Comparison of ENCODE assay signal across 15 cellular contexts in the genomic region with DNA sequence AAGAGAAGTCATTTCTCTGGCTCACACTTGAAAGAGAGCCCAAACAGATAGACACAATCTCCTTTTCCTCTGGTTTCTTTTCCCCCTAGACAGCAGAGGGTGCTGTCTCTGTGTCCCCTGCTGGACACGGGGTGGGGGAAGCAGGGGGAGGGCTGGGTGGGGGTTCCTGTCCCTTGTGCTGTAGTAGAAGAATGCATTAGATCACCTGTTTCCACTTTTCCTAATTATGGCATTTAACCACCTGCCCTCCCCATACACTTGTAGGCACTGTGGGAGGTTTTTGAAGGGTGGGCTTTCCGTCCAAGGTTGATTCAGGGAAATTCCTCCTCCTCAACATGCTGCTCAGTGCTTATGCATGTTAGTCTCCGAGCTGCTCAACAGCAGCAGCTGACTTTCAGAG.
DNase-seq lines count a peak whose midpoint lies in the region; ATAC-seq and TF ChIP-seq lines count a peak whose summit lies in the region.
"Had no signal": no experiment of that assay in that cellular context is flagged by ENCODE, and none has a peak within 500 bp of the region (broad histone marks: within the 10 kb centered on the region; RNA-seq: fewer than 3 reads in every experiment).

No MANE protein-coding gene starts in this region.

- no peak overlapping the region for H3K27ac Mint-ChIP-seq in chondrocyte (ENCODE audit: unreplicated experiment)
- H3K27ac Mint-ChIP-seq: activated naive CD4-positive, alpha-beta T cell treated with anti-CD3 and anti-CD28 coated beads, Interleukin-2, amount 10 ng/mL, durations not matched to agents 7 days and 5 days; stimulated activated naive CD8-positive, alpha-beta T cell treated with anti-CD3 and anti-CD28 coated beads, Interleukin-15, Interleukin-2, amounts not matched to agents 100 ng/mL and 50 ng/mL, for 24 hours had no signal

- H3K4me3 Mint-ChIP-seq in chondrocyte (ENCODE audit: unreplicated experiment), result no peak overlapping the region
- H3K4me3 Mint-ChIP-seq: activated naive CD4-positive, alpha-beta T cell treated with anti-CD3 and anti-CD28 coated beads, Interleukin-2, amount 10 ng/mL, durations not matched to agents 7 days and 5 days; stimulated activated naive CD8-positive, alpha-beta T cell treated with anti-CD3 and anti-CD28 coated beads, Interleukin-15, Interleukin-2, amounts not matched to agents 100 ng/mL and 50 ng/mL, for 24 hours had no signal

- H3K36me3 ChIP-seq in iPS-15b (ENCODE audit: control insufficient read depth, insufficient read depth, low read length), result no peaks in the 10 kb centered on the region
- H3K36me3 ChIP-seq in upper lobe of right lung, result peaks cover 7% of the 10 kb centered on the region
- peaks cover 28% of the 10 kb centered on the region for H3K36me3 ChIP-seq in suprapubic skin
- H3K36me3 ChIP-seq: breast epithelium had no signal

- H3K4me1 ChIP-seq in iPS-15b (ENCODE audit: control insufficient read depth, insufficient read depth, low read length) (peaks cover 4% of the 10 kb centered on the region), upper lobe of right lung (peaks cover 13% of the 10 kb centered on the region), suprapubic skin (no peaks in the 10 kb centered on the region)
- H3K4me1 ChIP-seq: breast epithelium had no signal

- H3K9ac ChIP-seq in iPS-15b (ENCODE audit: low read depth, low read length), result no peak overlapping the region

- H3K27me3 Mint-ChIP-seq in chondrocyte (ENCODE audit: low read depth), result no peaks in the 10 kb centered on the region
- H3K27me3 Mint-ChIP-seq: activated naive CD4-positive, alpha-beta T cell treated with anti-CD3 and anti-CD28 coated beads, Interleukin-2, amount 10 ng/mL, durations not matched to agents 7 days and 5 days; stimulated activated naive CD8-positive, alpha-beta T cell treated with anti-CD3 and anti-CD28 coated beads, Interleukin-15, Interleukin-2, amounts not matched to agents 100 ng/mL and 50 ng/mL, for 24 hours had no signal

- TF ChIP-seq EP300 in suprapubic skin (IDR thresholded peaks at IDR 0.05), result no peak

- H3K27ac ChIP-seq in upper lobe of right lung (peak overlapping the region; percentile 7), suprapubic skin (no peak overlapping the region), coronary artery (no peak overlapping the region)
- H3K27ac ChIP-seq: SK-N-MC had no signal

- peaks cover 33% of the 10 kb centered on the region for H3K36me3 Mint-ChIP-seq in chondrocyte (ENCODE audit: low read depth)

- TF ChIP-seq CTCF in chondrocyte (IDR thresholded peaks at IDR 0.05), result peak; percentile 26
- TF ChIP-seq CTCF in upper lobe of right lung (IDR thresholded peaks at IDR 0.05), result peak; percentile 43
- TF ChIP-seq CTCF in suprapubic skin (IDR thresholded peaks at IDR 0.05), result no peak
- no peak for TF ChIP-seq CTCF in coronary artery (IDR thresholded peaks at IDR 0.05)

- TF ChIP-seq POLR2A in suprapubic skin (IDR thresholded peaks at IDR 0.05), result no peak

- H3K9me3 Mint-ChIP-seq in chondrocyte (ENCODE audit: low read depth), result peaks cover 17% of the 10 kb centered on the region
- H3K9me3 Mint-ChIP-seq: activated naive CD4-positive, alpha-beta T cell treated with anti-CD3 and anti-CD28 coated beads, Interleukin-2, amount 10 ng/mL, durations not matched to agents 7 days and 5 days had no signal

- H3K4me3 ChIP-seq in iPS-15b (ENCODE audit: low read depth, low read length), result peak overlapping the region; percentile 15
- H3K4me3 ChIP-seq in upper lobe of right lung, result no peak overlapping the region
- H3K4me3 ChIP-seq in suprapubic skin, result no peak overlapping the region
- no peak overlapping the region for H3K4me3 ChIP-seq in coronary artery
- H3K4me3 ChIP-seq: breast epithelium, SK-N-MC, skin epidermis had no signal

- no peaks in the 10 kb centered on the region for H3K4me1 Mint-ChIP-seq in chondrocyte (ENCODE audit: low read depth)

- ATAC-seq in upper lobe of right lung, result peak; percentile 74

- H3K27me3 ChIP-seq in iPS-15b (ENCODE audit: control insufficient read depth, insufficient read depth, low read length) (no peaks in the 10 kb centered on the region), upper lobe of right lung (no peaks in the 10 kb centered on the region), suprapubic skin (no peaks in the 10 kb centered on the region)
- H3K27me3 ChIP-seq: breast epithelium had no signal

- no peaks in the 10 kb centered on the region for H3K9me3 ChIP-seq in iPS-15b (ENCODE audit: control insufficient read depth, insufficient read depth, low read length)
- no peaks in the 10 kb centered on the region for H3K9me3 ChIP-seq in upper lobe of right lung
- H3K9me3 ChIP-seq in suprapubic skin, result peaks cover 4% of the 10 kb centered on the region

- WGBS in suprapubic skin, result 66% methylated on average over 3 of the region's 3 CpGs

- peak; percentile 12 for DNase-seq in NCI-H82 (lab: John Stamatoyannopoulos, UW)
- no peak for DNase-seq in NCI-H82 treated with DMSO at 0.1 percent for 48 hours (lab: John Stamatoyannopoulos, UW; ENCODE audit: unreplicated experiment)
- DNase-seq in chondrocyte (ENCODE audit: low spot score), result no peak
- DNase-seq in upper lobe of right lung, result no peak
- no peak for DNase-seq in NCI-H2107 (lab: John Stamatoyannopoulos, UW)
- no peak for DNase-seq in suprapubic skin (ENCODE audit: low spot score in 2 of 2)
- no peak for DNase-seq in coronary artery (ENCODE audit: low spot score)
- DNase-seq: activated naive CD4-positive, alpha-beta T cell treated with anti-CD3 and anti-CD28 coated beads, Interleukin-2, amount 10 ng/mL, durations not matched to agents 7 days and 5 days; mammary epithelial cell; NCI-H1930 had no signal

- intact Hi-C loops in upper lobe of right lung (cut with DNase I), result no loop called here

Comparison
In these comparisons a context has a peak if more than half of its experiments do, and no peak if none do; other contexts are left out.
1. CTCF ChIP-seq: peak in chondrocyte (single experiment) and upper lobe of right lung (single experiment); none in suprapubic skin (0 of 2) and coronary artery (single experiment).